Comparison of ENCODE assay signal across 1 cellular context in the genomic region with DNA sequence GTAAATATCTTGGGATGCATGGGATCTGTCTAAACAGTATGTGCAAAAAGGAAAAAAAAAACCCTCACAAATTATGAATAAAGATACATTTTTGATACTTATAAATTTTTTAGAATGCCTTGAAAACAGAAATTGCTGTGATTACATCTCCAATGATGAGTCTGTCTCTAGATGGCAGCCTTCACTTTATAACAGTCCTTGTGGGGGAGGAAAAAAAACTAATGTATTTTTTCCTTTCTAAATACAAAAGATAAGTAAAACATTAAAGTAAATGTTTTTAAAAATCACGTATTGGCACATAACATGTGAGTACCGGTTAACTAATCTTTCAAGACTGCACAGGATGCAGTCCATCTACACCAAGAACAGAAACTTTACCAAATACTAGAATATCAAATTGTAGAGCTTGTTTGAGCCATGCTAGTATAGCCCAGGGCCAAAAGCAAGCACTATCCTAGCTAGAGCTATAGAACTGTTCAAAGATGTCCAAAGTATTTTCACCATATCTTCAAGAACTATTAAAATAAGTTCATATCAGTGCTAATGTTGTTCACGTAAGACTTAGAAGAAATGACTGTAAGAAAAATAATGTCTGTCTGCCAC.
TF ChIP-seq lines count a peak whose summit lies in the region.

No MANE protein-coding gene starts in this region.

TF ChIP-seq in H1, 55 proteins besides CTCF, POLR2A, EP300 and RAD21 (continued from another document):
- TF ChIP-seq BACH1 (IDR thresholded peaks at IDR 0.05; ENCODE audit: low read length) (no peak), SIRT6 (IDR thresholded peaks at IDR 0.05; ENCODE audit: low read length) (no peak), NRF1 (IDR thresholded peaks at IDR 0.05; ENCODE audit: low read depth, low read length) (no peak), EGR1 (IDR thresholded peaks at IDR 0.05; ENCODE audit: borderline replicate concordance, low read depth, low read length) (no peak), BRCA1 (IDR thresholded peaks at IDR 0.05; ENCODE audit: low read depth, low read length) (no peak), KDM1A (IDR thresholded peaks at IDR 0.05; ENCODE audit: borderline replicate concordance, low read length) (no peak), SIX5 (IDR thresholded peaks at IDR 0.05; ENCODE audit: low read depth, low read length) (no peak), SP1 (IDR thresholded peaks at IDR 0.05; ENCODE audit: low read depth, low read length) (no peak), CHD7 (IDR thresholded peaks at IDR 0.05; ENCODE audit: insufficient replicate concordance, low read length) (no peak), POU5F1 (IDR thresholded peaks at IDR 0.05; ENCODE audit: low read depth, low read length) (no peak), PHF8 (conservative IDR thresholded peaks at IDR 0.05; ENCODE audit: low read depth, low read length) (no peak), JUND (IDR thresholded peaks at IDR 0.05; ENCODE audit: low read length) (no peak), CBX5 (IDR thresholded peaks at IDR 0.05; ENCODE audit: low read depth, low read length) (no peak), TCF12 (IDR thresholded peaks at IDR 0.05; ENCODE audit: low read depth, low read length) (no peak), CEBPB (IDR thresholded peaks at IDR 0.05; ENCODE audit: low read depth, low read length) (no peak), CREB1 (IDR thresholded peaks at IDR 0.05) (no peak)
